9 cellular contexts compared by ENCODE assay signal in the genomic region with DNA sequence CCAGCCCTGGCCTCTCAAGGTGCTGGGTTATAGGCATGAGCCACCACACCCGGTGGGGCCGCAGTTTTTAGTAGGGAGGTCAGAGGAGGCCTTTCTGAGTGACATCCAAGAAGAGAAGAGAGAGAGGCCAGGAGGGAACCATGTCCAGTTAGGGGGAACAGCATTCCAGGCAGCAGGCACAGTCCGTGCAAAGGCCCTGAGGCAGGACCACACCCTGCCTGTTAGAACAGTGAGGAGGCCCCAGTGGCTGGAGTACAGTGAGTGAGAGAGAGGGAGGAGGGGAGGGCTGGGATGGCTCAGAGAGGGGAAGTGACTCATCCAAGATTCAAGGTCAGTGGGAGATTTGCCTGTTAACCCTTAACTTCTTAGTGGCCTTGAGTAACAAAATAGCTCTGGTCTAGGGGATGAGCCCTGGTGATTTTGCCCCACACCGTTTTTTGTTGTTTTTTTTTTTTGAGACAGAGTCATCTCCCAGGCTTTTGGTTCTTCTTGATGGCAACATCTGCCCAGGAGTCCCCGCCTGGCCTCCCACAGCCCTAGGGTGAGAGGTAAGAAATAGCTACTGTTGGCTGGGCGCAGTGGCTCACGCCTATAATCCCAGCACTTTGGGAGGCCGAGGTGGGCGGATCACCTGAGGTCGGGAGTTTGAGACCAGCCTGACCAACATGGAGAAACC. TPM values are rescaled to one million over a fixed set of nuclear protein-coding genes. Genes with fewer than 3 reads are reported as not detected.
DNase-seq lines count a peak whose midpoint lies in the region; ATAC-seq and TF ChIP-seq lines count a peak whose summit lies in the region.
"Had no signal": no experiment of that assay in that cellular context is flagged by ENCODE, and none has a peak within 500 bp of the region (broad histone marks: within the 10 kb centered on the region; RNA-seq: fewer than 3 reads in every experiment).

No MANE protein-coding gene starts in this region.

- peak overlapping the region in 1 of 3 experiments; percentile 24 for H3K27ac Mint-ChIP-seq in nephron
- H3K27ac Mint-ChIP-seq: T-cell had no signal

- WGBS in mammary epithelial cell (ENCODE audit: low coverage, missing lambda C conversion rate), result 67% methylated on average over 7 of the region's 10 CpGs
- WGBS in suprapubic skin, result 57% methylated on average over 10 of the region's 10 CpGs

- H3K4me1 ChIP-seq in mammary epithelial cell (ENCODE audit: insufficient read depth, low read length) (peaks cover 14% of the 10 kb centered on the region), suprapubic skin (peaks cover 28% of the 10 kb centered on the region)

- H3K9me3 ChIP-seq in mammary epithelial cell (replicated peaks; ENCODE audit: insufficient read depth, low read length) (no peaks in the 10 kb centered on the region), suprapubic skin (no peaks in the 10 kb centered on the region)

- BruUV-seq in mammary epithelial cell (replicated peaks; lab: Mats Ljungman, UMichigan), result no TSS peak

- TF ChIP-seq POLR2A in suprapubic skin (IDR thresholded peaks at IDR 0.05), result no peak

- no peak overlapping the region for H2AFZ ChIP-seq in mammary epithelial cell (ENCODE audit: low read depth, low read length)

- CTCF ChIA-PET in mammary epithelial cell (lab: Charles Lee; ENCODE audit: low non-redundant PET), result interaction anchor here (0.7 to 1.0 kb wide), 3 partner anchors 41 to 60 kb away, joined by 4 to 5 read pairs (median 4); no protein-coding TSS in a partner anchor

- H3K27ac ChIP-seq in mammary epithelial cell (ENCODE audit: insufficient read depth, low read depth, low read length) (peak overlapping the region; percentile 41), suprapubic skin (no peak overlapping the region)

- dilution Hi-C loops in mammary epithelial cell (cut with HindIII; ENCODE audit: low sequenced_read_pairs), result no loop called here

- TF ChIP-seq CTCF in mammary epithelial cell (conservative IDR thresholded peaks at IDR 0.05 in 1 of 2, IDR thresholded peaks at IDR 0.05 in 1 of 2; ENCODE audit: extremely low read depth in 1 of 2, insufficient read depth in 1 of 2, low read depth in 1 of 2, low read length in 2 of 2), result no peak
- TF ChIP-seq CTCF in nephron (IDR thresholded peaks at IDR 0.05; ENCODE audit: unreplicated experiment in 3 of 3), result no peak
- TF ChIP-seq CTCF in suprapubic skin (IDR thresholded peaks at IDR 0.05), result no peak

- H3K4me3 Mint-ChIP-seq in nephron, result peak overlapping the region in 2 of 3 experiments; percentile 22 to 38
- H3K4me3 Mint-ChIP-seq: T-cell had no signal

- peaks cover 23% of the 10 kb centered on the region for H3K79me2 ChIP-seq in mammary epithelial cell (ENCODE audit: insufficient read depth, low read length)

- no peaks in the 10 kb centered on the region for H3K36me3 Mint-ChIP-seq in nephron (ENCODE audit: low read depth)
- H3K36me3 Mint-ChIP-seq: T-cell had no signal

- peaks cover 10% of the 10 kb centered on the region for H3K27me3 Mint-ChIP-seq in nephron (ENCODE audit: low read depth)

- DNase-seq in GDM1 (lab: John Stamatoyannopoulos, UW) (peak; percentile 35), NCI-H69 (lab: John Stamatoyannopoulos, UW) (peak; percentile 42), mammary epithelial cell (peak; percentile 90), suprapubic skin (ENCODE audit: low spot score in 2 of 2) (no peak)

- no peak overlapping the region for H3K4me2 ChIP-seq in mammary epithelial cell (ENCODE audit: insufficient read depth, low read depth, low read length)

- H3K9me3 Mint-ChIP-seq in nephron, result no peaks in the 10 kb centered on the region
- H3K9me3 Mint-ChIP-seq: T-cell had no signal

- H3K4me1 Mint-ChIP-seq in nephron, result peaks cover 9% of the 10 kb centered on the region

- no peak for TF ChIP-seq EP300 in suprapubic skin (IDR thresholded peaks at IDR 0.05)

- ATAC-seq in GM18520 (IDR thresholded peaks at IDR 0.05; ENCODE audit: unreplicated experiment) (no peak), HG03039 (IDR thresholded peaks at IDR 0.05; ENCODE audit: unreplicated experiment) (no peak), GM21423 (IDR thresholded peaks at IDR 0.05; ENCODE audit: unreplicated experiment) (no peak)
- ATAC-seq: T-cell had no signal

- H3K9ac ChIP-seq in mammary epithelial cell (ENCODE audit: insufficient read depth, low read length), result no peak overlapping the region

- H4K20me1 ChIP-seq in mammary epithelial cell (ENCODE audit: insufficient read depth, low read length), result no peaks in the 10 kb centered on the region

- H3K4me3 ChIP-seq in mammary epithelial cell (replicated peaks in 1 of 3; ENCODE audit: insufficient read depth in 1 of 3, low read depth in 2 of 3, low read length in 3 of 3) (no peak overlapping the region), suprapubic skin (no peak overlapping the region)

- H3K36me3 ChIP-seq in mammary epithelial cell (ENCODE audit: insufficient read depth, low read length) (no peaks in the 10 kb centered on the region), suprapubic skin (no peaks in the 10 kb centered on the region)

- H3K27me3 ChIP-seq in mammary epithelial cell (ENCODE audit: insufficient read depth, low read length) (no peaks in the 10 kb centered on the region), suprapubic skin (no peaks in the 10 kb centered on the region)

- intact Hi-C loops in mammary epithelial cell (cut with micrococcal nuclease), result loop anchor here (1.0 to 2.0 kb wide), 2 partner anchors 61 to 99 kb away; a partner anchor contains a TSS

- in situ Hi-C loops in mammary epithelial cell (cut with MboI; ENCODE audit: low sequenced_read_pairs in 2 of 2), result loop anchor here (5.0 to 10.0 kb wide), 2 partner anchors 42 to 165 kb away; no protein-coding TSS in a partner anchor

RNA-seq across cellular contexts. Expression of a gene that starts 2.7 kb away (rescaled TPM):
- total RNA-seq in mammary epithelial cell (100 to 1,000 TPM in 1 of 2 donors, 10 to 100 TPM in 1; 89.4 to 147 TPM), suprapubic skin (10 to 100 TPM; 52.4 to 74.9 (median 65.5) TPM)
- 140 TPM for polyA plus RNA-seq in mammary epithelial cell
- 43.4 TPM for polyA minus RNA-seq in mammary epithelial cell

RNA-seq across cellular contexts. Expression of a gene that starts 32.5 kb away (rescaled TPM):
- total RNA-seq in mammary epithelial cell (not detected), suprapubic skin (under 1 TPM in 1 of 4 donors, not detected in 3; 0.48 TPM)
- polyA plus RNA-seq in mammary epithelial cell, result not detected
- not detected for polyA minus RNA-seq in mammary epithelial cell

RNA-seq across cellular contexts. Expression of a gene that starts 38.7 kb away (rescaled TPM):
- 10 to 100 TPM in 1 of 2 donors, 1 to 10 TPM in 1; 4.0 to 33.3 TPM for total RNA-seq in mammary epithelial cell
- polyA plus RNA-seq in mammary epithelial cell, result 2.0 TPM
- polyA minus RNA-seq in mammary epithelial cell, result 8.9 TPM
- total RNA-seq in suprapubic skin, result 10 to 100 TPM; 16.5 to 28.3 (median 20.3) TPM

RNA-seq across cellular contexts. Expression of a gene that starts 39.1 kb away (rescaled TPM):
- total RNA-seq in mammary epithelial cell (10 to 100 TPM; 10.2 to 45.0 TPM), suprapubic skin (1 to 10 TPM in 3 of 4 donors, under 1 TPM in 1; 0.40 to 3.7 (median 2.8) TPM)
- polyA plus RNA-seq in mammary epithelial cell, result 32.3 TPM
- polyA minus RNA-seq in mammary epithelial cell, result 32.6 TPM

Comparison
In these comparisons a context has a peak if more than half of its experiments do, and no peak if none do; other contexts are left out.
1. DNase-seq: peak in GDM1 (single experiment), NCI-H69 (single experiment) and mammary epithelial cell (single experiment); none in suprapubic skin (0 of 2).